Comparison of ENCODE assay signal across 16 cellular contexts in the genomic region with DNA sequence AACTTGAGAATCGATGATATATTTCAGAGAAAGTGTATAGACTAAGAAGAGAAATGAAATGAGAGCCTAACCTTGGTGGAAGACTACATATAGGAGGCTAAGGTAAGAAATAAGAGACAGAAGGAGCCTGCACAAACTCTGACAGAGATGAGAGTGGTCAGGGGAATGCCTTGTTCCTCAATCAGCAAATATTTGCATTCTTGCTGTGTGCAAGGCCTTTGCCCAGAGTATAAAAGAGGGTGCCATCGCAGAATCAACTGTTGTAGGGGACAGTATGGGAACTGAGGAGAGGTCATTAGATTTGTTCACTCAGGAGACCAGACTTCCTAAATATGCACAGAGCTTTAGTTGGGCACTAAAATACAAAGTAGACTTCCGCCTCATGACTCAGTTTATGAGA.
DNase-seq lines count a peak whose midpoint lies in the region; ATAC-seq and TF ChIP-seq lines count a peak whose summit lies in the region.
"Had no signal": no experiment of that assay in that cellular context is flagged by ENCODE, and none has a peak within 500 bp of the region (broad histone marks: within the 10 kb centered on the region; RNA-seq: fewer than 3 reads in every experiment).

No MANE protein-coding gene starts in this region.

- no peak overlapping the region for H2AK5ac ChIP-seq in H9 (ENCODE audit: insufficient read length, low read length)

- no peak for TF ChIP-seq POLR2A in right lobe of liver (IDR thresholded peaks at IDR 0.05)

- H3K27me3 Mint-ChIP-seq in H9 (ENCODE audit: low read depth), result no peaks in the 10 kb centered on the region
- H3K27me3 Mint-ChIP-seq: B cell; CD4-positive, CD25-positive, alpha-beta regulatory T cell had no signal

- no peak overlapping the region for H2BK120ac ChIP-seq in H9 (ENCODE audit: low read depth, low read length, poor library complexity, severe bottlenecking)

- H3K27ac ChIP-seq in H9 (ENCODE audit: insufficient read length, low read depth, low read length), result no peak overlapping the region
- H3K27ac ChIP-seq in right lobe of liver, result no peak overlapping the region
- no peak overlapping the region for H3K27ac ChIP-seq in GM23248
- H3K27ac ChIP-seq: BLaER1, C4-2B had no signal

- H3K4me1 ChIP-seq in H9 (ENCODE audit: insufficient read depth, low read length) (no peaks in the 10 kb centered on the region), right lobe of liver (peaks cover 0 to 20% (median 0%) of the 10 kb centered on the region in 4 donors), GM23248 (ENCODE audit: insufficient read depth) (no peaks in the 10 kb centered on the region)

- no peaks in the 10 kb centered on the region for H3K9me3 Mint-ChIP-seq in H9
- H3K9me3 Mint-ChIP-seq: CD8-positive, alpha-beta T cell had no signal

- no CpG with 5 or more reads among the region's 3 CpGs for WGBS in H9 (ENCODE audit: extremely low coverage, insufficient read length, low lambda C conversion rate)
- WGBS in right lobe of liver (ENCODE audit: insufficient coverage, low coverage, low lambda C conversion rate, missing lambda C conversion rate), result 75% methylated on average over 3 of the region's 3 CpGs
- 91 to 92% methylated on average over 3 of the region's 3 CpGs for WGBS in GM23248 (ENCODE audit: low coverage in 1 of 2, low lambda C conversion rate in 2 of 2, missing lambda C conversion rate in 2 of 2), 2 experiments

- no peak overlapping the region for H3K4me3 Mint-ChIP-seq in H9
- H3K4me3 Mint-ChIP-seq: B cell; CD4-positive, CD25-positive, alpha-beta regulatory T cell; CD8-positive, alpha-beta T cell had no signal

- H3K36me3 ChIP-seq in right lobe of liver (no peaks in the 10 kb centered on the region), GM23248 (ENCODE audit: low read depth) (no peaks in the 10 kb centered on the region)
- H3K36me3 ChIP-seq: BLaER1 had no signal

- no peak overlapping the region for H4K8ac ChIP-seq in H9 (replicated peaks; ENCODE audit: insufficient read length, low read depth, low read length)

- ATAC-seq in left lobe of liver, result peak; percentile 73
- ATAC-seq in right lobe of liver, result peak; percentile 74 to 88 (median 77)
- no peak for ATAC-seq in activated CD4-positive, CD25-positive, alpha-beta regulatory T cell treated with anti-CD3 and anti-CD28 coated beads, Interleukin-2, amount 50 U/mL, for 24 hours
- ATAC-seq: CD8-positive, alpha-beta T cell had no signal

- H2BK20ac ChIP-seq in H9 (ENCODE audit: low read depth, low read length, poor library complexity, severe bottlenecking), result no peak overlapping the region

- H2AFZ ChIP-seq in H9 (ENCODE audit: low read length), result no peak overlapping the region
- H2AFZ ChIP-seq in GM23248, result no peak overlapping the region

- no peak overlapping the region for H3K4me3 ChIP-seq in right lobe of liver
- no peak overlapping the region for H3K4me3 ChIP-seq in GM23248
- H3K4me3 ChIP-seq: BLaER1 had no signal

- no peak overlapping the region for H3K4ac ChIP-seq in H9 (ENCODE audit: low read depth, low read length)

- no peaks in the 10 kb centered on the region for H3F3A ChIP-seq in GM23248 (ENCODE audit: insufficient read depth)

- H2BK12ac ChIP-seq in H9 (ENCODE audit: insufficient read length, low read depth, low read length), result no peak overlapping the region

- H3K79me2 ChIP-seq in H9 (ENCODE audit: insufficient read depth, low read length), result no peaks in the 10 kb centered on the region
- no peaks in the 10 kb centered on the region for H3K79me2 ChIP-seq in GM23248 (ENCODE audit: insufficient read depth)

- H3K56ac ChIP-seq in H9 (ENCODE audit: insufficient read length, low read depth, low read length), result no peak overlapping the region

- H3K4me2 ChIP-seq in H9 (ENCODE audit: insufficient read depth, insufficient read length, low read length) (no peak overlapping the region), GM23248 (ENCODE audit: unreplicated experiment) (no peak overlapping the region)
- H3K4me2 ChIP-seq: BLaER1 had no signal

- H3K27ac Mint-ChIP-seq in H9, result peak overlapping the region in 2 of 3 experiments; percentile 44 to 54; a peak in 3 of 7 replicates
- H3K27ac Mint-ChIP-seq: B cell; CD4-positive, CD25-positive, alpha-beta regulatory T cell; CD8-positive, alpha-beta T cell had no signal

- H2BK15ac ChIP-seq in H9 (ENCODE audit: low read depth, low read length), result no peak overlapping the region

- H3K79me1 ChIP-seq in H9 (ENCODE audit: insufficient read depth, low read depth, low read length, poor library complexity, severe bottlenecking), result no peaks in the 10 kb centered on the region

- H3T11ph ChIP-seq in H9 (ENCODE audit: low read length), result no peak overlapping the region

- H3K4me1 Mint-ChIP-seq in H9, result peaks cover 11 to 14% of the 10 kb centered on the region in 2 experiments
- H3K4me1 Mint-ChIP-seq: B cell had no signal

- no peaks in the 10 kb centered on the region for H3K23me2 ChIP-seq in H9 (ENCODE audit: insufficient read length, low read depth, low read length, poor library complexity, severe bottlenecking)

- H4K5ac ChIP-seq in H9 (ENCODE audit: insufficient read length, low read depth, low read length), result no peak overlapping the region

- no peak overlapping the region for H2BK5ac ChIP-seq in H9 (ENCODE audit: insufficient read length, low read length)

- no peak for DNase-seq in H9
- DNase-seq in left lobe of liver (ENCODE audit: low spot score), result no peak
- no peak for DNase-seq in right lobe of liver
- DNase-seq in activated CD8-positive, alpha-beta memory T cell treated with anti-CD3 and anti-CD28 coated beads for 24 hours, result no peak
- no peak for DNase-seq in GM23248
- DNase-seq: CD4-positive, CD25-positive, alpha-beta regulatory T cell; CD8-positive, alpha-beta T cell; DMS153; DND-41; GOT3; HCEC 1CT had no signal

- no peaks in the 10 kb centered on the region for H4K20me1 ChIP-seq in H9 (ENCODE audit: control insufficient read depth, insufficient read depth, insufficient read length)
- H4K20me1 ChIP-seq in GM23248 (ENCODE audit: insufficient read depth), result no peaks in the 10 kb centered on the region
- H4K20me1 ChIP-seq: BLaER1 had no signal

- intact Hi-C loops in right lobe of liver (cut with DNase I), result no loop called here

- in situ Hi-C loops in GM23248 (cut with MboI), result no loop called here

- no peak overlapping the region for H3K9ac ChIP-seq in H9 (ENCODE audit: extremely low read depth, insufficient read length, low read length)
- H3K9ac ChIP-seq in GM23248, result no peak overlapping the region
- H3K9ac ChIP-seq: BLaER1 had no signal

- H3K27me3 ChIP-seq in H9 (ENCODE audit: insufficient read depth, low read length) (no peaks in the 10 kb centered on the region), right lobe of liver (no peaks in the 10 kb centered on the region), GM23248 (replicated peaks; ENCODE audit: insufficient read depth) (no peaks in the 10 kb centered on the region)
- H3K27me3 ChIP-seq: BLaER1 had no signal

- H3K9me3 ChIP-seq in H9 (ENCODE audit: control insufficient read depth, low read depth, low read length) (no peaks in the 10 kb centered on the region), right lobe of liver (no peaks in the 10 kb centered on the region), GM23248 (ENCODE audit: low read depth) (no peaks in the 10 kb centered on the region)
- H3K9me3 ChIP-seq: BLaER1, Caco-2 had no signal

- TF ChIP-seq CTCF in H9 (conservative IDR thresholded peaks at IDR 0.05) (no peak), right lobe of liver (IDR thresholded peaks at IDR 0.05) (no peak)

- no peak overlapping the region for H3K23ac ChIP-seq in H9 (ENCODE audit: insufficient read length, low read depth, low read length)

- H3K18ac ChIP-seq in H9 (ENCODE audit: insufficient read length, low read depth, low read length), result no peak overlapping the region

- no peaks in the 10 kb centered on the region for H3K9me2 ChIP-seq in GM23248 (ENCODE audit: insufficient read depth)

- H3K36me3 Mint-ChIP-seq in H9 (ENCODE audit: insufficient read depth in 1 of 3, low read depth in 3 of 3), result no peaks in the 10 kb centered on the region
- H3K36me3 Mint-ChIP-seq: CD4-positive, CD25-positive, alpha-beta regulatory T cell; CD8-positive, alpha-beta T cell had no signal

- no peak overlapping the region for H4K91ac ChIP-seq in H9 (ENCODE audit: insufficient read length, low read depth, low read length)

- no peak overlapping the region for H3K14ac ChIP-seq in H9 (ENCODE audit: insufficient read depth, low read length)

Comparison
In these comparisons a context has a peak if more than half of its experiments do, and no peak if none do; other contexts are left out.
1. ATAC-seq: peak in left lobe of liver (single experiment) and right lobe of liver (4 of 4); none in activated CD4-positive, CD25-positive, alpha-beta regulatory T cell treated with anti-CD3 and anti-CD28 coated beads, Interleukin-2, amount 50 U/mL, for 24 hours (0 of 2).